3 cellular contexts compared by ENCODE assay signal in genomic region chr10:754914-755313, GRCh38.
"Had no signal": no experiment of that assay in that cellular context is flagged by ENCODE, and none has a peak within 500 bp of the region (broad histone marks: within the 10 kb centered on the region; RNA-seq: fewer than 3 reads in every experiment).

No MANE protein-coding gene starts in this region.

- H3K4me3 ChIP-seq: GM12878 had no signal

- DNase-seq: GDM1, GF-D8 had no signal
